In the genomic region with DNA sequence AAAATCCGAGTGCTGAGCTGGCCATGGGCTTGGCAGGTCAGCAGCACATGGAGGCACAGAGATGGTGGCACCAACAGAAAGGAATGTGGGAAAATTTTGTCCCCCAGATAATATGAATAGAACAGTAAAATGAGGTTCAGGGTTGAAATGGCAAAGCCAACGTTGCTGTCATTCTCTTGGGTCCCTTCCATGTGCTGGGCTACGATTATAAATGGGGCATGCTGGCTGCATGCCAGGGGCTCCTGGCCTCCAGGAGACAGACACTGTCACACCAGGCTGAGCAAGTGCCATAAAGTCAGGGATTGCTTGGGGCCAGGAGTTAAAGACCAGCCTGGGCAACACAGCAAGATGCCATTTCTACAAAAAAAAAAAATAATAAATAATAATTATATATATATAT, we compare ENCODE assay signal across 1 cellular context.
TF ChIP-seq lines count a peak whose summit lies in the region.

No MANE protein-coding gene starts in this region.

TF ChIP-seq in GM23338, 12 proteins besides CTCF, POLR2A, EP300 and RAD21 (continued from another document):
- TF ChIP-seq, protein P1, sequence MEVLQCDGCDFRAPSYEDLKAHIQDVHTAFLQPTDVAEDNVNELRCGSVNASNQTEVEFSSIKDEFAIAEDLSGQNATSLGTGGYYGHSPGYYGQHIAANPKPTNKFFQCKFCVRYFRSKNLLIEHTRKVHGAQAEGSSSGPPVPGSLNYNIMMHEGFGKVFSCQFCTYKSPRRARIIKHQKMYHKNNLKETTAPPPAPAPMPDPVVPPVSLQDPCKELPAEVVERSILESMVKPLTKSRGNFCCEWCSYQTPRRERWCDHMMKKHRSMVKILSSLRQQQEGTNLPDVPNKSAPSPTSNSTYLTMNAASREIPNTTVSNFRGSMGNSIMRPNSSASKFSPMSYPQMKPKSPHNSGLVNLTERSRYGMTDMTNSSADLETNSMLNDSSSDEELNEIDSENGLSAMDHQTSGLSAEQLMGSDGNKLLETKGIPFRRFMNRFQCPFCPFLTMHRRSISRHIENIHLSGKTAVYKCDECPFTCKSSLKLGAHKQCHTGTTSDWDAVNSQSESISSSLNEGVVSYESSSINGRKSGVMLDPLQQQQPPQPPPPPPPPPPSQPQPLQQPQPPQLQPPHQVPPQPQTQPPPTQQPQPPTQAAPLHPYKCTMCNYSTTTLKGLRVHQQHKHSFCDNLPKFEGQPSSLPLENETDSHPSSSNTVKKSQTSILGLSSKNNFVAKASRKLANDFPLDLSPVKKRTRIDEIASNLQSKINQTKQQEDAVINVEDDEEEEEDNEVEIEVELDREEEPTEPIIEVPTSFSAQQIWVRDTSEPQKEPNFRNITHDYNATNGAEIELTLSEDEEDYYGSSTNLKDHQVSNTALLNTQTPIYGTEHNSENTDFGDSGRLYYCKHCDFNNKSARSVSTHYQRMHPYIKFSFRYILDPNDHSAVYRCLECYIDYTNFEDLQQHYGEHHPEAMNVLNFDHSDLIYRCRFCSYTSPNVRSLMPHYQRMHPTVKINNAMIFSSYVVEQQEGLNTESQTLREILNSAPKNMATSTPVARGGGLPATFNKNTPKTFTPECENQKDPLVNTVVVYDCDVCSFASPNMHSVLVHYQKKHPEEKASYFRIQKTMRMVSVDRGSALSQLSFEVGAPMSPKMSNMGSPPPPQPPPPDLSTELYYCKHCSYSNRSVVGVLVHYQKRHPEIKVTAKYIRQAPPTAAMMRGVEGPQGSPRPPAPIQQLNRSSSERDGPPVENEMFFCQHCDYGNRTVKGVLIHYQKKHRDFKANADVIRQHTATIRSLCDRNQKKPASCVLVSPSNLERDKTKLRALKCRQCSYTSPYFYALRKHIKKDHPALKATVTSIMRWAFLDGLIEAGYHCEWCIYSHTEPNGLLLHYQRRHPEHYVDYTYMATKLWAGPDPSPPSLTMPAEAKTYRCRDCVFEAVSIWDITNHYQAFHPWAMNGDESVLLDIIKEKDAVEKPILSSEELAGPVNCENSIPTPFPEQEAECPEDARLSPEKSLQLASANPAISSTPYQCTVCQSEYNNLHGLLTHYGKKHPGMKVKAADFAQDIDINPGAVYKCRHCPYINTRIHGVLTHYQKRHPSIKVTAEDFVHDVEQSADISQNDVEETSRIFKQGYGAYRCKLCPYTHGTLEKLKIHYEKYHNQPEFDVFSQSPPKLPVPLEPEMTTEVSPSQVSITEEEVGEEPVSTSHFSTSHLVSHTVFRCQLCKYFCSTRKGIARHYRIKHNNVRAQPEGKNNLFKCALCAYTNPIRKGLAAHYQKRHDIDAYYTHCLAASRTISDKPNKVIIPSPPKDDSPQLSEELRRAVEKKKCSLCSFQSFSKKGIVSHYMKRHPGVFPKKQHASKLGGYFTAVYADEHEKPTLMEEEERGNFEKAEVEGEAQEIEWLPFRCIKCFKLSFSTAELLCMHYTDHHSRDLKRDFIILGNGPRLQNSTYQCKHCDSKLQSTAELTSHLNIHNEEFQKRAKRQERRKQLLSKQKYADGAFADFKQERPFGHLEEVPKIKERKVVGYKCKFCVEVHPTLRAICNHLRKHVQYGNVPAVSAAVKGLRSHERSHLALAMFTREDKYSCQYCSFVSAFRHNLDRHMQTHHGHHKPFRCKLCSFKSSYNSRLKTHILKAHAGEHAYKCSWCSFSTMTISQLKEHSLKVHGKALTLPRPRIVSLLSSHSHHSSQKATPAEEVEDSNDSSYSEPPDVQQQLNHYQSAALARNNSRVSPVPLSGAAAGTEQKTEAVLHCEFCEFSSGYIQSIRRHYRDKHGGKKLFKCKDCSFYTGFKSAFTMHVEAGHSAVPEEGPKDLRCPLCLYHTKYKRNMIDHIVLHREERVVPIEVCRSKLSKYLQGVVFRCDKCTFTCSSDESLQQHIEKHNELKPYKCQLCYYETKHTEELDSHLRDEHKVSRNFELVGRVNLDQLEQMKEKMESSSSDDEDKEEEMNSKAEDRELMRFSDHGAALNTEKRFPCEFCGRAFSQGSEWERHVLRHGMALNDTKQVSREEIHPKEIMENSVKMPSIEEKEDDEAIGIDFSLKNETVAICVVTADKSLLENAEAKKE (CRISPR knock-in tag; IDR thresholded peaks at IDR 0.05): no peak
- TF ChIP-seq STAT1 (IDR thresholded peaks at IDR 0.05; ENCODE audit: unreplicated experiment) (no peak), ZNF331 (CRISPR knock-in tag; IDR thresholded peaks at IDR 0.05; ENCODE audit: low read depth) (no peak), ZNF114 (CRISPR knock-in tag; IDR thresholded peaks at IDR 0.05) (no peak), JUNB (IDR thresholded peaks at IDR 0.05; ENCODE audit: unreplicated experiment) (no peak), POLR2AphosphoS5 (IDR thresholded peaks at IDR 0.05; ENCODE audit: low read depth) (no peak), EZH2phosphoT487 (IDR thresholded peaks at IDR 0.05; ENCODE audit: unreplicated experiment) (no peak)
